ENCODE assay signal across 2 cellular contexts in the genomic region with DNA sequence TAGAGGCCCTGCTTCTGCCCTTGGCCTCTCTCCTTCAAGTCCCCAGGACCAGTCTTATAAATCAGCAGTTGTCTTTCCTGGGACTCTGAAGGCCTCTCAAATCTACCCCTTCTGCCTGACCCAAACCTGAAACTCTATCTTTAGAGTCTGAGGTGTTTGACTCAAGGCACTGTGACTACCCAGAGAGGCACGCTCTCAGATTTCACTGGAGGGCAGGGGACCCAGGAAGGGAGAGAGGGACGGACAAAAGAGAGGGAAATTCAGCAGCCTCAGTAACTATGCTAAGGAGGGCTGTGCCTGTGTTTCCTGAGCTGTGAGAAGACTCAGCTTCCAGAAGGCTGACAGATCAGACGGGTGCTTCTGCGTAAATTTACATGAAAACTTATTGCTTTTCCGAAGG.
TF ChIP-seq lines count a peak whose summit lies in the region.

No MANE protein-coding gene starts in this region.

TF ChIP-seq in GM23338, 12 proteins besides CTCF, POLR2A, EP300 and RAD21 (continues in another document):
- TF ChIP-seq STAT1 (IDR thresholded peaks at IDR 0.05; ENCODE audit: unreplicated experiment), result no peak
- TF ChIP-seq, protein P1, sequence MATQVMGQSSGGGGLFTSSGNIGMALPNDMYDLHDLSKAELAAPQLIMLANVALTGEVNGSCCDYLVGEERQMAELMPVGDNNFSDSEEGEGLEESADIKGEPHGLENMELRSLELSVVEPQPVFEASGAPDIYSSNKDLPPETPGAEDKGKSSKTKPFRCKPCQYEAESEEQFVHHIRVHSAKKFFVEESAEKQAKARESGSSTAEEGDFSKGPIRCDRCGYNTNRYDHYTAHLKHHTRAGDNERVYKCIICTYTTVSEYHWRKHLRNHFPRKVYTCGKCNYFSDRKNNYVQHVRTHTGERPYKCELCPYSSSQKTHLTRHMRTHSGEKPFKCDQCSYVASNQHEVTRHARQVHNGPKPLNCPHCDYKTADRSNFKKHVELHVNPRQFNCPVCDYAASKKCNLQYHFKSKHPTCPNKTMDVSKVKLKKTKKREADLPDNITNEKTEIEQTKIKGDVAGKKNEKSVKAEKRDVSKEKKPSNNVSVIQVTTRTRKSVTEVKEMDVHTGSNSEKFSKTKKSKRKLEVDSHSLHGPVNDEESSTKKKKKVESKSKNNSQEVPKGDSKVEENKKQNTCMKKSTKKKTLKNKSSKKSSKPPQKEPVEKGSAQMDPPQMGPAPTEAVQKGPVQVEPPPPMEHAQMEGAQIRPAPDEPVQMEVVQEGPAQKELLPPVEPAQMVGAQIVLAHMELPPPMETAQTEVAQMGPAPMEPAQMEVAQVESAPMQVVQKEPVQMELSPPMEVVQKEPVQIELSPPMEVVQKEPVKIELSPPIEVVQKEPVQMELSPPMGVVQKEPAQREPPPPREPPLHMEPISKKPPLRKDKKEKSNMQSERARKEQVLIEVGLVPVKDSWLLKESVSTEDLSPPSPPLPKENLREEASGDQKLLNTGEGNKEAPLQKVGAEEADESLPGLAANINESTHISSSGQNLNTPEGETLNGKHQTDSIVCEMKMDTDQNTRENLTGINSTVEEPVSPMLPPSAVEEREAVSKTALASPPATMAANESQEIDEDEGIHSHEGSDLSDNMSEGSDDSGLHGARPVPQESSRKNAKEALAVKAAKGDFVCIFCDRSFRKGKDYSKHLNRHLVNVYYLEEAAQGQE (IDR thresholded peaks at IDR 0.05; ENCODE audit: unreplicated experiment), result no peak
- no peak for TF ChIP-seq ZNF114 (CRISPR knock-in tag; IDR thresholded peaks at IDR 0.05)
- TF ChIP-seq EZH2 (IDR thresholded peaks at IDR 0.05; ENCODE audit: low read depth, unreplicated experiment), result no peak
- TF ChIP-seq EZH2phosphoT487 (IDR thresholded peaks at IDR 0.05; ENCODE audit: unreplicated experiment), result no peak
- no peak for TF ChIP-seq POLR2AphosphoS5 (IDR thresholded peaks at IDR 0.05; ENCODE audit: low read depth)
- TF ChIP-seq NANOG (IDR thresholded peaks at IDR 0.05; ENCODE audit: borderline replicate concordance), result no peak
- TF ChIP-seq CREB1 (CRISPR knock-in tag; IDR thresholded peaks at IDR 0.05; ENCODE audit: low read depth), result no peak
- TF ChIP-seq, protein P2, sequence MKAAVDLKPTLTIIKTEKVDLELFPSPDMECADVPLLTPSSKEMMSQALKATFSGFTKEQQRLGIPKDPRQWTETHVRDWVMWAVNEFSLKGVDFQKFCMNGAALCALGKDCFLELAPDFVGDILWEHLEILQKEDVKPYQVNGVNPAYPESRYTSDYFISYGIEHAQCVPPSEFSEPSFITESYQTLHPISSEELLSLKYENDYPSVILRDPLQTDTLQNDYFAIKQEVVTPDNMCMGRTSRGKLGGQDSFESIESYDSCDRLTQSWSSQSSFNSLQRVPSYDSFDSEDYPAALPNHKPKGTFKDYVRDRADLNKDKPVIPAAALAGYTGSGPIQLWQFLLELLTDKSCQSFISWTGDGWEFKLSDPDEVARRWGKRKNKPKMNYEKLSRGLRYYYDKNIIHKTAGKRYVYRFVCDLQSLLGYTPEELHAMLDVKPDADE (IDR thresholded peaks at IDR 0.05), result no peak
- no peak for TF ChIP-seq JUNB (IDR thresholded peaks at IDR 0.05; ENCODE audit: unreplicated experiment)
- TF ChIP-seq ZNF331 (CRISPR knock-in tag; IDR thresholded peaks at IDR 0.05; ENCODE audit: low read depth), result no peak

TF ChIP-seq in H1, 55 proteins besides CTCF, POLR2A, EP300 and RAD21:
- TF ChIP-seq, protein P3, sequence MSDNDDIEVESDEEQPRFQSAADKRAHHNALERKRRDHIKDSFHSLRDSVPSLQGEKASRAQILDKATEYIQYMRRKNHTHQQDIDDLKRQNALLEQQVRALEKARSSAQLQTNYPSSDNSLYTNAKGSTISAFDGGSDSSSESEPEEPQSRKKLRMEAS (IDR thresholded peaks at IDR 0.05), result no peak
- TF ChIP-seq, protein P4, sequence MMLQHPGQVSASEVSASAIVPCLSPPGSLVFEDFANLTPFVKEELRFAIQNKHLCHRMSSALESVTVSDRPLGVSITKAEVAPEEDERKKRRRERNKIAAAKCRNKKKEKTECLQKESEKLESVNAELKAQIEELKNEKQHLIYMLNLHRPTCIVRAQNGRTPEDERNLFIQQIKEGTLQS (IDR thresholded peaks at IDR 0.05; ENCODE audit: insufficient read depth, low read depth, low read length), result no peak
- TF ChIP-seq CTBP2 (IDR thresholded peaks at IDR 0.05; ENCODE audit: borderline replicate concordance, insufficient read depth, insufficient read length, low read length), result no peak
- TF ChIP-seq ASH2L (IDR thresholded peaks at IDR 0.05; ENCODE audit: low read length), result peak; percentile 41
- TF ChIP-seq, protein P5, sequence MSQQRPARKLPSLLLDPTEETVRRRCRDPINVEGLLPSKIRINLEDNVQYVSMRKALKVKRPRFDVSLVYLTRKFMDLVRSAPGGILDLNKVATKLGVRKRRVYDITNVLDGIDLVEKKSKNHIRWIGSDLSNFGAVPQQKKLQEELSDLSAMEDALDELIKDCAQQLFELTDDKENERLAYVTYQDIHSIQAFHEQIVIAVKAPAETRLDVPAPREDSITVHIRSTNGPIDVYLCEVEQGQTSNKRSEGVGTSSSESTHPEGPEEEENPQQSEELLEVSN (IDR thresholded peaks at IDR 0.05), result peak; percentile 79
- TF ChIP-seq SP4 (IDR thresholded peaks at IDR 0.05; ENCODE audit: low read length), result no peak
- TF ChIP-seq KDM1A (IDR thresholded peaks at IDR 0.05; ENCODE audit: borderline replicate concordance, low read length), result no peak
- no peak for TF ChIP-seq YY1 (IDR thresholded peaks at IDR 0.05; ENCODE audit: low read depth, low read length)
- TF ChIP-seq CBX5 (IDR thresholded peaks at IDR 0.05; ENCODE audit: low read depth, low read length), result no peak
- no peak for TF ChIP-seq PHF8 (conservative IDR thresholded peaks at IDR 0.05; ENCODE audit: low read depth, low read length)
- no peak for TF ChIP-seq KDM5A (IDR thresholded peaks at IDR 0.05; ENCODE audit: low read length)
- no peak for TF ChIP-seq TBP (IDR thresholded peaks at IDR 0.05; ENCODE audit: low read depth, low read length)
- no peak for TF ChIP-seq SRF (IDR thresholded peaks at IDR 0.05; ENCODE audit: low read depth, low read length)
- no peak for TF ChIP-seq CREB1 (IDR thresholded peaks at IDR 0.05)
- TF ChIP-seq SAP30 (IDR thresholded peaks at IDR 0.05; ENCODE audit: insufficient read depth, insufficient replicate concordance, low read length), result no peak
